In the genomic region with DNA sequence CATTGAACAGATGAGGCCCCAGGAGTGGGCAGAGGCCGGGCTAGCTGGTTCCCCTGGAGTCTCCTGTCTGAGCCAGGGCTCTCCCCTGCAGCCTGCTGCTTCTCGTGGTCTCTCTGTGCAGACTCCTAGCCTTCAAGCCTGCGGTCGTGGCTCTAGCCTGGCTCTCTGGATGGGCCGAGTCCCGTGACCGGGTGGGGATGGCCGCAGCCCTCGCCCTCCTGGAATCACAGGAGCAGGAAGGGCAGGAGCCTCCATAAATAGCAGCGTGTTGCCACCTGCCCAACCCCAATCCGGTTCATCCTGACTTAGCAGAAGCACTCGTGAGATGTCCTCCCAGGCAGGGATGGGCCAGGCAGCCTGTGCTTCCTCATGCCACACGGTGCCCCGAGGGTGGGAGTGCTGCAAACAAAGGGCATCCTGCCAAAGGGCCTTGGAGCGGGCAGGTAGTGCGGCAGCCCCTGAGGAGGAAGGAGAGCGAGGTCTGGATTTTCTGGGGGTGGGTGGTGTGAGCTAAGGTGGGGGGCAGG, we compare ENCODE assay signal across 16 cellular contexts. TPM values are rescaled to one million over a fixed set of nuclear protein-coding genes. Genes with fewer than 3 reads are reported as not detected.
DNase-seq lines count a peak whose midpoint lies in the region; ATAC-seq and TF ChIP-seq lines count a peak whose summit lies in the region.
"Had no signal": no experiment of that assay in that cellular context is flagged by ENCODE, and none has a peak within 500 bp of the region (broad histone marks: within the 10 kb centered on the region; RNA-seq: fewer than 3 reads in every experiment).

No MANE protein-coding gene starts in this region.

- H4K20me1 ChIP-seq in GM23338 (replicated peaks; ENCODE audit: insufficient read depth): no peaks in the 10 kb centered on the region

- H3K4me3 Mint-ChIP-seq in GM23338: no peak overlapping the region
- H3K4me3 Mint-ChIP-seq: IgD-negative memory B cell had no signal

- WGBS in urinary bladder: 74% methylated on average over 17 of the region's 17 CpGs

- peaks cover 5% of the 10 kb centered on the region for H3K27me3 Mint-ChIP-seq in GM23338 (ENCODE audit: insufficient read depth, low read depth, poor library complexity)

- H3K79me2 ChIP-seq in GM23338 (replicated peaks; ENCODE audit: insufficient read depth): no peaks in the 10 kb centered on the region

- H3K36me3 Mint-ChIP-seq in GM23338 (ENCODE audit: low read depth): no peaks in the 10 kb centered on the region
- H3K36me3 Mint-ChIP-seq: IgD-negative memory B cell had no signal

- no peak overlapping the region for H3K4me2 ChIP-seq in GM23338

- H3K27me3 ChIP-seq in breast epithelium (no peaks in the 10 kb centered on the region), GM23338 (ENCODE audit: insufficient read depth) (no peaks in the 10 kb centered on the region)
- H3K27me3 ChIP-seq: cardiac muscle cell, tibial nerve had no signal

- H3K4me1 ChIP-seq in breast epithelium (peaks cover 5 to 9% of the 10 kb centered on the region in 2 donors), urinary bladder (ENCODE audit: insufficient read depth) (no peaks in the 10 kb centered on the region), GM23338 (ENCODE audit: insufficient read depth) (no peaks in the 10 kb centered on the region)
- H3K4me1 ChIP-seq: tibial nerve had no signal

- H3K36me3 ChIP-seq in breast epithelium (no peaks in the 10 kb centered on the region), urinary bladder (ENCODE audit: insufficient read depth) (no peaks in the 10 kb centered on the region), GM23338 (ENCODE audit: insufficient read depth) (no peaks in the 10 kb centered on the region)
- H3K36me3 ChIP-seq: cardiac muscle cell, tibial nerve had no signal

- no peak for TF ChIP-seq POLR2A in breast epithelium (IDR thresholded peaks at IDR 0.05)

- H3K27ac Mint-ChIP-seq in GM23338: no peak overlapping the region

- H3F3A ChIP-seq in GM23338 (replicated peaks; ENCODE audit: low read depth): no peaks in the 10 kb centered on the region

- H3K4me1 Mint-ChIP-seq in GM23338: no peaks in the 10 kb centered on the region; the same call in 2 of the 3 replicates

- TF ChIP-seq CTCF in breast epithelium (IDR thresholded peaks at IDR 0.05) (no peak), GM23338 (conservative IDR thresholded peaks at IDR 0.05; ENCODE audit: low read depth in 2 of 2) (no peak)

- peak; percentile 31 for DNase-seq in Right ventricle myocardium superior
- DNase-seq in cardiac septum (ENCODE audit: low spot score): no peak
- DNase-seq in breast epithelium (ENCODE audit: low spot score in 2 of 2): peak; percentile 91 to 94
- DNase-seq in mesenteric fat pad (ENCODE audit: low spot score): peak; percentile 89
- DNase-seq in GM23338 (ENCODE audit: low spot score): no peak
- no peak for DNase-seq in kidney glomerular epithelial cell (lab: John Stamatoyannopoulos, UW)
- DNase-seq: activated naive CD4-positive, alpha-beta T cell treated with anti-CD3 and anti-CD28 coated beads, Interleukin-2, amount 50 U/mL, for 16 hours; head of caudate nucleus; NCI-H526 treated with DMSO at 0.1 percent for 48 hours had no signal

- H3K27ac ChIP-seq in breast epithelium (peak overlapping the region; percentile 93), urinary bladder (ENCODE audit: low read depth) (peak overlapping the region; percentile 82), GM23338 (ENCODE audit: low read depth) (no peak overlapping the region)
- H3K27ac ChIP-seq: cardiac muscle cell had no signal

- H3K9me2 ChIP-seq in GM23338 (ENCODE audit: insufficient read depth): no peaks in the 10 kb centered on the region

- peaks cover 16% of the 10 kb centered on the region; the same call in 2 of the 3 replicates for H3K9me3 Mint-ChIP-seq in GM23338

- H3K4me3 ChIP-seq in breast epithelium (peak overlapping the region in 2 of 3 donors; percentile 5 to 46), urinary bladder (ENCODE audit: low read depth, low read length) (no peak overlapping the region), GM23338 (no peak overlapping the region)
- H3K4me3 ChIP-seq: cardiac muscle cell, GM12878, lung, tibial nerve had no signal

- H2AFZ ChIP-seq in GM23338: no peak overlapping the region

- ATAC-seq in Right ventricle myocardium superior (ENCODE audit: poor library complexity) (peak; percentile 14), GM23338 (no peak), GM19452 (IDR thresholded peaks at IDR 0.05; ENCODE audit: unreplicated experiment) (no peak)
- ATAC-seq: GM12878 had no signal

- intact Hi-C loops in Right ventricle myocardium superior (cut with DNase I) (no loop called here), cardiac septum (cut with DNase I) (no loop called here), breast epithelium (cut with DNase I; ENCODE audit: low total_unique reads) (no loop called here)

- no peaks in the 10 kb centered on the region for H3K9me3 ChIP-seq in breast epithelium

TF ChIP-seq in GM23338, 12 proteins besides CTCF, POLR2A, EP300 and RAD21:
- TF ChIP-seq, protein P1, sequence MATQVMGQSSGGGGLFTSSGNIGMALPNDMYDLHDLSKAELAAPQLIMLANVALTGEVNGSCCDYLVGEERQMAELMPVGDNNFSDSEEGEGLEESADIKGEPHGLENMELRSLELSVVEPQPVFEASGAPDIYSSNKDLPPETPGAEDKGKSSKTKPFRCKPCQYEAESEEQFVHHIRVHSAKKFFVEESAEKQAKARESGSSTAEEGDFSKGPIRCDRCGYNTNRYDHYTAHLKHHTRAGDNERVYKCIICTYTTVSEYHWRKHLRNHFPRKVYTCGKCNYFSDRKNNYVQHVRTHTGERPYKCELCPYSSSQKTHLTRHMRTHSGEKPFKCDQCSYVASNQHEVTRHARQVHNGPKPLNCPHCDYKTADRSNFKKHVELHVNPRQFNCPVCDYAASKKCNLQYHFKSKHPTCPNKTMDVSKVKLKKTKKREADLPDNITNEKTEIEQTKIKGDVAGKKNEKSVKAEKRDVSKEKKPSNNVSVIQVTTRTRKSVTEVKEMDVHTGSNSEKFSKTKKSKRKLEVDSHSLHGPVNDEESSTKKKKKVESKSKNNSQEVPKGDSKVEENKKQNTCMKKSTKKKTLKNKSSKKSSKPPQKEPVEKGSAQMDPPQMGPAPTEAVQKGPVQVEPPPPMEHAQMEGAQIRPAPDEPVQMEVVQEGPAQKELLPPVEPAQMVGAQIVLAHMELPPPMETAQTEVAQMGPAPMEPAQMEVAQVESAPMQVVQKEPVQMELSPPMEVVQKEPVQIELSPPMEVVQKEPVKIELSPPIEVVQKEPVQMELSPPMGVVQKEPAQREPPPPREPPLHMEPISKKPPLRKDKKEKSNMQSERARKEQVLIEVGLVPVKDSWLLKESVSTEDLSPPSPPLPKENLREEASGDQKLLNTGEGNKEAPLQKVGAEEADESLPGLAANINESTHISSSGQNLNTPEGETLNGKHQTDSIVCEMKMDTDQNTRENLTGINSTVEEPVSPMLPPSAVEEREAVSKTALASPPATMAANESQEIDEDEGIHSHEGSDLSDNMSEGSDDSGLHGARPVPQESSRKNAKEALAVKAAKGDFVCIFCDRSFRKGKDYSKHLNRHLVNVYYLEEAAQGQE (IDR thresholded peaks at IDR 0.05; ENCODE audit: unreplicated experiment): no peak
- TF ChIP-seq ETS1 (IDR thresholded peaks at IDR 0.05) (no peak), CREB1 (CRISPR knock-in tag; IDR thresholded peaks at IDR 0.05; ENCODE audit: low read depth) (no peak), POLR2AphosphoS5 (IDR thresholded peaks at IDR 0.05; ENCODE audit: low read depth) (no peak), EZH2phosphoT487 (IDR thresholded peaks at IDR 0.05; ENCODE audit: unreplicated experiment) (no peak)

RNA-seq across cellular contexts. Expression of gene FOSL2, which starts 43.9 kb away (rescaled TPM):
- 45.7 TPM for total RNA-seq in Right ventricle myocardium superior
- total RNA-seq in cardiac septum: 65.4 TPM
- 100 to 1,000 TPM; 106 to 116 (median 116) TPM for total RNA-seq in breast epithelium
- total RNA-seq in mesenteric fat pad: 259 TPM
- 40.9 TPM for total RNA-seq in urinary bladder
- 112 TPM for polyA plus RNA-seq in urinary bladder
- total RNA-seq in GM23338 (2014; rRNA removed; shearing (Covaris generic)): 2.3 and 4.3 TPM in 2 replicates
- polyA plus RNA-seq in GM23338 (2016; fragmentation: Nextera tagmentation; extraction: Ambion mirVana): 0.60 and 0.61 TPM in 2 replicates

RNA-seq across cellular contexts. Expression of gene PLB1, which starts 59.3 kb away (rescaled TPM):
- 1.8 TPM for total RNA-seq in Right ventricle myocardium superior
- total RNA-seq in cardiac septum: 2.0 TPM
- total RNA-seq in breast epithelium: 10 to 100 TPM in 1 of 3 donors, 1 to 10 TPM in 2; 5.6 to 11.9 (median 8.8) TPM
- total RNA-seq in mesenteric fat pad: 6.3 TPM
- 5.0 TPM for total RNA-seq in urinary bladder
- 4.7 TPM for polyA plus RNA-seq in urinary bladder
- total RNA-seq in GM23338 (2014; rRNA removed; shearing (Covaris generic)): 0.21 TPM in 1 of 2 replicates, not detected in the other
- polyA plus RNA-seq in GM23338 (2016; fragmentation: Nextera tagmentation; extraction: Ambion mirVana): 0.06 TPM in 1 of 2 replicates, not detected in the other
- polyA plus RNA-seq: IgD-negative memory B cell had no signal

Comparison
In these comparisons a context has a peak if more than half of its experiments do, and no peak if none do; other contexts are left out.
1. DNase-seq: peak in Right ventricle myocardium superior (single experiment), breast epithelium (2 of 2) and mesenteric fat pad (single experiment); none in cardiac septum (single experiment), GM23338 (single experiment) and kidney glomerular epithelial cell (single experiment).
2. H3K4me3 ChIP-seq: peak in breast epithelium (2 of 3); none in urinary bladder (single experiment) and GM23338 (single experiment).